Comparison of ENCODE assay signal across 29 cellular contexts in genomic region chr18:30578707-30579106, GRCh38.
"Had no signal": no experiment of that assay in that cellular context is flagged by ENCODE, and none has a peak within 500 bp of the region (broad histone marks: within the 10 kb centered on the region; RNA-seq: fewer than 3 reads in every experiment).

No MANE protein-coding gene starts in this region.

- H3K9me3 Mint-ChIP-seq: mesothelial cell of epicardium; nephron progenitor cell; stimulated activated naive B cell treated with anti-CD40 and anti-IgM and Interleukin-4, amounts not matched to agents 10 μg/mL and 1 μg/mL and 100 μg/mL, for 72 hours had no signal

- H3K27me3 ChIP-seq: left lung, ovary, right atrium auricular region, right lobe of liver, stomach, testis, thyroid gland, transverse colon, upper lobe of right lung had no signal

- H3K9me3 ChIP-seq: left lung, lower lobe of right lung, ovary, right atrium auricular region, right lobe of liver, stomach, testis, thyroid gland, transverse colon, upper lobe of right lung had no signal

- H3K4me2 ChIP-seq: smooth muscle cell had no signal

- H3K4me3 Mint-ChIP-seq: immature natural killer cell; mesothelial cell of epicardium; naive B cell; natural killer cell; nephron progenitor cell; stimulated activated naive B cell treated with anti-CD40 and anti-IgM and Interleukin-4, amounts not matched to agents 10 μg/mL and 1 μg/mL and 100 μg/mL, for 72 hours had no signal

- H3K27ac ChIP-seq: left lung, lower lobe of right lung, ovary, right atrium auricular region, right lobe of liver, stomach, testis, thyroid gland, transverse colon, upper lobe of right lung had no signal

- H3K27me3 Mint-ChIP-seq: naive B cell; progenitor cell of endocrine pancreas; stimulated activated naive B cell treated with anti-CD40 and anti-IgM and Interleukin-4, amounts not matched to agents 10 μg/mL and 1 μg/mL and 100 μg/mL, for 72 hours had no signal

- H3K27ac Mint-ChIP-seq: immature natural killer cell; mesothelial cell of epicardium; naive B cell; natural killer cell; nephron progenitor cell; stimulated activated naive B cell treated with anti-CD40 and anti-IgM and Interleukin-4, amounts not matched to agents 10 μg/mL and 1 μg/mL and 100 μg/mL, for 72 hours had no signal

- ATAC-seq: left colon; left lung; lower lobe of right lung; natural killer cell; right lobe of liver; stimulated activated naive B cell treated with anti-CD40 and anti-IgM and Interleukin-4, amounts not matched to agents 10 μg/mL and 1 μg/mL and 100 μg/mL, for 72 hours; stimulated activated naive CD8-positive, alpha-beta T cell treated with anti-CD3 and anti-CD28 coated beads, Interleukin-15, Interleukin-2, amounts not matched to agents 100 U/mL and 50 U/mL, for 24 hours; upper lobe of right lung had no signal

- H3K36me3 ChIP-seq: left lung, lower lobe of right lung, ovary, right atrium auricular region, right lobe of liver, stomach, thyroid gland, transverse colon, upper lobe of right lung had no signal

- H3K4me1 ChIP-seq: left lung, lower lobe of right lung, right atrium auricular region, right lobe of liver, stomach, testis, thyroid gland, transverse colon, upper lobe of right lung had no signal

- H3K4me1 Mint-ChIP-seq: immature natural killer cell; naive B cell; natural killer cell; nephron progenitor cell; stimulated activated naive B cell treated with anti-CD40 and anti-IgM and Interleukin-4, amounts not matched to agents 10 μg/mL and 1 μg/mL and 100 μg/mL, for 72 hours had no signal

- H3K36me3 Mint-ChIP-seq: immature natural killer cell; mesothelial cell of epicardium; naive B cell; natural killer cell; stimulated activated naive B cell treated with anti-CD40 and anti-IgM and Interleukin-4, amounts not matched to agents 10 μg/mL and 1 μg/mL and 100 μg/mL, for 72 hours had no signal

- H3K4me3 ChIP-seq: left lung, lower lobe of right lung, ovary, right atrium auricular region, right lobe of liver, smooth muscle cell, stomach, testis, thyroid gland, transverse colon, upper lobe of right lung had no signal

- FAIRE-seq: islet of Langerhans, kidney, urothelium cell line had no signal

- DNase-seq: hypothalamus; immature natural killer cell; kidney; left colon; left lung; lower lobe of right lung; mammary epithelial cell; mesenchymal stem cell; naive B cell; natural killer cell; nephron progenitor cell; ovary; right lobe of liver; stimulated activated CD4-positive, alpha-beta T cell treated with anti-CD3 and anti-CD28 coated beads, Interleukin-15, amount 100 ng/mL, for 24 hours; stimulated activated CD4-positive, alpha-beta T cell treated with anti-CD3 and anti-CD28 coated beads, Interleukin-2, amount 100 ng/mL, for 24 hours; stimulated activated CD4-positive, alpha-beta T cell treated with anti-CD3 and anti-CD28 coated beads, Interleukin-4, amount 100 ng/mL, for 1 hour; stimulated activated naive B cell treated with anti-CD40 and anti-IgM and Interleukin-4, amounts not matched to agents 10 μg/mL and 1 μg/mL and 100 μg/mL, for 72 hours; stimulated activated naive CD8-positive, alpha-beta T cell treated with anti-CD3 and anti-CD28 coated beads, Interleukin-15, Interleukin-2, amounts not matched to agents 100 U/mL and 50 U/mL, for 24 hours; stomach; testis; thyroid gland; transverse colon; upper lobe of right lung had no signal
